In genomic region chr12:31238764-31239387, GRCh38 we compare ENCODE assay signal across 8 cellular contexts.
A peak's percentile ranks its signal among the peaks of the same experiment; 100 is the strongest.
DNase-seq lines count a peak whose midpoint lies in the region; ATAC-seq and TF ChIP-seq lines count a peak whose summit lies in the region.

No MANE protein-coding gene starts in this region.

- no peaks in the 10 kb centered on the region for H3K4me1 Mint-ChIP-seq in activated CD4-positive, alpha-beta T cell treated with anti-CD3 and anti-CD28 coated beads for 36 hours

- peaks cover 20% of the 10 kb centered on the region for H3K27me3 Mint-ChIP-seq in activated CD4-positive, alpha-beta T cell treated with anti-CD3 and anti-CD28 coated beads for 36 hours

- no peak overlapping the region for H3K4me3 Mint-ChIP-seq in activated CD4-positive, alpha-beta T cell treated with anti-CD3 and anti-CD28 coated beads for 36 hours

- POLR2A ChIA-PET in activated CD4-positive, alpha-beta T cell treated with anti-CD3 and anti-CD28 coated beads for 36 hours (lab: Charles Lee), result no interaction called here

- TF ChIP-seq CTCF in BE2C (IDR thresholded peaks at IDR 0.05; ENCODE audit: low read depth, low read length), result peak; percentile 80

- H3K4me3 ChIP-seq in BE2C (ENCODE audit: low read depth, low read length), result no peak overlapping the region

- no peak overlapping the region for H3K27ac Mint-ChIP-seq in activated CD4-positive, alpha-beta T cell treated with anti-CD3 and anti-CD28 coated beads for 36 hours

- no peaks in the 10 kb centered on the region for H3K27me3 ChIP-seq in BE2C

- peak; percentile 76 for ATAC-seq in GM18873 (IDR thresholded peaks at IDR 0.05; ENCODE audit: low FRiP score, unreplicated experiment)
- peak; percentile 78 for ATAC-seq in HG03135 (IDR thresholded peaks at IDR 0.05; ENCODE audit: unreplicated experiment)
- ATAC-seq in activated CD4-positive, alpha-beta T cell treated with anti-CD3 and anti-CD28 coated beads for 36 hours, result peak; percentile 87

- H3K36me3 Mint-ChIP-seq in activated CD4-positive, alpha-beta T cell treated with anti-CD3 and anti-CD28 coated beads for 36 hours (ENCODE audit: low read depth), result no peaks in the 10 kb centered on the region

- no peaks in the 10 kb centered on the region for H3K9me3 Mint-ChIP-seq in activated CD4-positive, alpha-beta T cell treated with anti-CD3 and anti-CD28 coated beads for 36 hours (ENCODE audit: low read depth)

- DNase-seq in BE2C (peak; percentile 79), NCI-H446 (lab: John Stamatoyannopoulos, UW) (peak; percentile 54 to 67), dermis microvascular lymphatic vessel endothelial cell (ENCODE audit: low read depth in 2 of 2) (peak; percentile 32 to 70), medulla oblongata (ENCODE audit: extremely low spot score) (peak; percentile 80)
- DNase-seq in activated CD4-positive, alpha-beta T cell treated with anti-CD3 and anti-CD28 coated beads for 36 hours, result peak; percentile 81
- DNase-seq in stimulated activated CD8-positive, alpha-beta memory T cell treated with anti-CD3 and anti-CD28 coated beads, Interleukin-15, amount 100 ng/mL, for 48 hours (ENCODE audit: low read depth in 2 of 2), result peak; percentile 35 to 43

- intact Hi-C loops in activated CD4-positive, alpha-beta T cell treated with anti-CD3 and anti-CD28 coated beads for 36 hours (cut with DNase I, micrococcal nuclease), result loop anchor here (1.0 kb wide), 2 partner anchors 122 to 392 kb away; no protein-coding TSS in a partner anchor

- CTCF ChIA-PET in activated CD4-positive, alpha-beta T cell treated with anti-CD3 and anti-CD28 coated beads for 36 hours (lab: Charles Lee), result interaction anchor here (0.6 to 4.6 kb wide), 5 partner anchors 11 to 1718 kb away, joined by 3 to 33 read pairs (median 4); no protein-coding TSS in a partner anchor

- H3K36me3 ChIP-seq in BE2C, result no peaks in the 10 kb centered on the region

- no peaks in the 10 kb centered on the region for H3K9me3 ChIP-seq in BE2C

- H3K4me1 ChIP-seq in BE2C, result no peaks in the 10 kb centered on the region
